Comparison of ENCODE assay signal across 8 cellular contexts in genomic region chr17:16486373-16487250, GRCh38. TPM values are rescaled to one million over a fixed set of nuclear protein-coding genes. Genes with fewer than 3 reads are reported as not detected.
A peak's percentile ranks its signal among the peaks of the same experiment; 100 is the strongest.
DNase-seq lines count a peak whose midpoint lies in the region; FAIRE-seq and TF ChIP-seq lines count a peak whose summit lies in the region.

No MANE protein-coding gene starts in this region.

- H3K4me3 Mint-ChIP-seq in nephron progenitor cell = no peak overlapping the region
- H3K4me3 Mint-ChIP-seq in activated naive CD4-positive, alpha-beta T cell treated with anti-CD3 and anti-CD28 coated beads, Interleukin-2, amount 10 ng/mL, durations not matched to agents 7 days and 5 days = no peak overlapping the region
- peak overlapping the region in 1 of 8 donors; percentile 8 for H3K4me3 Mint-ChIP-seq in CD4-positive, alpha-beta memory T cell

- H3K9me3 ChIP-seq in CD4-positive, alpha-beta memory T cell (ENCODE audit: control insufficient read depth in 1 of 2, low read length in 2 of 2) = no peaks in the 10 kb centered on the region

- no peaks in the 10 kb centered on the region for H3K36me3 ChIP-seq in CD4-positive, alpha-beta memory T cell (ENCODE audit: insufficient read depth, low read length)

- POLR2A ChIA-PET in CD4-positive, alpha-beta memory T cell (lab: Charles Lee; ENCODE audit: partially characterized antibody) = no interaction called here

- H3K27ac Mint-ChIP-seq in nephron progenitor cell = peak overlapping the region; percentile 36
- H3K27ac Mint-ChIP-seq in activated naive CD4-positive, alpha-beta T cell treated with anti-CD3 and anti-CD28 coated beads, Interleukin-2, amount 10 ng/mL, durations not matched to agents 7 days and 5 days = no peak overlapping the region
- no peak overlapping the region for H3K27ac Mint-ChIP-seq in CD4-positive, alpha-beta memory T cell

- FAIRE-seq in RCC 7860 (lab: Jason Lieb, UNC) = peak; percentile 82

- H3K27me3 Mint-ChIP-seq in nephron progenitor cell (ENCODE audit: low read depth, poor library complexity) = peaks cover 11% of the 10 kb centered on the region
- H3K27me3 Mint-ChIP-seq in activated naive CD4-positive, alpha-beta T cell treated with anti-CD3 and anti-CD28 coated beads, Interleukin-2, amount 10 ng/mL, durations not matched to agents 7 days and 5 days = peaks cover 41% of the 10 kb centered on the region
- H3K27me3 Mint-ChIP-seq in CD4-positive, alpha-beta memory T cell = peaks cover 0 to 1% of the 10 kb centered on the region in 2 donors

- DNase-seq in HCEC 1CT (peak; percentile 8), RCC 7860 (ENCODE audit: low spot score) (peak; percentile 84), fibroblast of peridontal ligament (ENCODE audit: extremely low read depth) (peak; percentile 58), nephron progenitor cell (no peak), islet precursor cell (no peak), GDM1 (lab: John Stamatoyannopoulos, UW) (no peak)
- DNase-seq in activated naive CD4-positive, alpha-beta T cell treated with anti-CD3 and anti-CD28 coated beads, Interleukin-2, amount 10 ng/mL, durations not matched to agents 7 days and 5 days = no peak
- DNase-seq in CD4-positive, alpha-beta memory T cell = no peak

- H3K4me1 ChIP-seq in CD4-positive, alpha-beta memory T cell (ENCODE audit: insufficient read depth, low read length) = peaks cover 11% of the 10 kb centered on the region

- intact Hi-C loops in CD4-positive, alpha-beta memory T cell (cut with micrococcal nuclease) = no loop called here

- H3K27me3 ChIP-seq in CD4-positive, alpha-beta memory T cell (ENCODE audit: insufficient read depth, low read length) = no peaks in the 10 kb centered on the region

- peaks cover 73% of the 10 kb centered on the region for H3K4me1 Mint-ChIP-seq in nephron progenitor cell
- peaks cover 7% of the 10 kb centered on the region for H3K4me1 Mint-ChIP-seq in activated naive CD4-positive, alpha-beta T cell treated with anti-CD3 and anti-CD28 coated beads, Interleukin-2, amount 10 ng/mL, durations not matched to agents 7 days and 5 days
- H3K4me1 Mint-ChIP-seq in CD4-positive, alpha-beta memory T cell = peaks cover 3 to 18% (median 11%) of the 10 kb centered on the region in 4 donors

- no peaks in the 10 kb centered on the region for H3K9me3 Mint-ChIP-seq in nephron progenitor cell
- no peaks in the 10 kb centered on the region for H3K9me3 Mint-ChIP-seq in activated naive CD4-positive, alpha-beta T cell treated with anti-CD3 and anti-CD28 coated beads, Interleukin-2, amount 10 ng/mL, durations not matched to agents 7 days and 5 days
- H3K9me3 Mint-ChIP-seq in CD4-positive, alpha-beta memory T cell = peaks cover 0 to 1% (median 0%) of the 10 kb centered on the region in 8 donors

- CTCF ChIA-PET in activated naive CD4-positive, alpha-beta T cell treated with anti-CD3 and anti-CD28 coated beads, Interleukin-2, amount 10 ng/mL, durations not matched to agents 7 days and 5 days (lab: Charles Lee) = no interaction called here
- CTCF ChIA-PET in CD4-positive, alpha-beta memory T cell (lab: Charles Lee; ENCODE audit: partially characterized antibody) = no interaction called here

- no peak for TF ChIP-seq CTCF in nephron progenitor cell (IDR thresholded peaks at IDR 0.05)

- H3K4me3 ChIP-seq in CD4-positive, alpha-beta memory T cell (ENCODE audit: low read length in 2 of 2) = no peak overlapping the region

- H3K27ac ChIP-seq in CD4-positive, alpha-beta memory T cell (ENCODE audit: low read depth, low read length) = no peak overlapping the region

- no peaks in the 10 kb centered on the region for H3K36me3 Mint-ChIP-seq in nephron progenitor cell (ENCODE audit: low read depth)
- no peaks in the 10 kb centered on the region for H3K36me3 Mint-ChIP-seq in activated naive CD4-positive, alpha-beta T cell treated with anti-CD3 and anti-CD28 coated beads, Interleukin-2, amount 10 ng/mL, durations not matched to agents 7 days and 5 days
- no peaks in the 10 kb centered on the region for H3K36me3 Mint-ChIP-seq in CD4-positive, alpha-beta memory T cell

RNA-seq across cellular contexts. Expression of gene LRRC75A, which starts 5.4 kb away (rescaled TPM):
- total RNA-seq in CD4-positive, alpha-beta memory T cell = 1 to 10 TPM; 5.4 to 5.7 TPM
- 1 to 10 TPM in 1 of 2 donors, under 1 TPM in 1; 0.72 to 2.5 TPM for polyA plus RNA-seq in CD4-positive, alpha-beta memory T cell

Comparison
In these comparisons a context has a peak if more than half of its experiments do, and no peak if none do; other contexts are left out.
1. DNase-seq: peak in HCEC 1CT (single experiment), RCC 7860 (single experiment) and fibroblast of peridontal ligament (single experiment); none in nephron progenitor cell (single experiment), activated naive CD4-positive, alpha-beta T cell treated with anti-CD3 and anti-CD28 coated beads, Interleukin-2, amount 10 ng/mL, durations not matched to agents 7 days and 5 days (single experiment), islet precursor cell (single experiment), GDM1 (single experiment) and CD4-positive, alpha-beta memory T cell (0 of 5).